ENCODE assay signal across 15 cellular contexts in the genomic region with DNA sequence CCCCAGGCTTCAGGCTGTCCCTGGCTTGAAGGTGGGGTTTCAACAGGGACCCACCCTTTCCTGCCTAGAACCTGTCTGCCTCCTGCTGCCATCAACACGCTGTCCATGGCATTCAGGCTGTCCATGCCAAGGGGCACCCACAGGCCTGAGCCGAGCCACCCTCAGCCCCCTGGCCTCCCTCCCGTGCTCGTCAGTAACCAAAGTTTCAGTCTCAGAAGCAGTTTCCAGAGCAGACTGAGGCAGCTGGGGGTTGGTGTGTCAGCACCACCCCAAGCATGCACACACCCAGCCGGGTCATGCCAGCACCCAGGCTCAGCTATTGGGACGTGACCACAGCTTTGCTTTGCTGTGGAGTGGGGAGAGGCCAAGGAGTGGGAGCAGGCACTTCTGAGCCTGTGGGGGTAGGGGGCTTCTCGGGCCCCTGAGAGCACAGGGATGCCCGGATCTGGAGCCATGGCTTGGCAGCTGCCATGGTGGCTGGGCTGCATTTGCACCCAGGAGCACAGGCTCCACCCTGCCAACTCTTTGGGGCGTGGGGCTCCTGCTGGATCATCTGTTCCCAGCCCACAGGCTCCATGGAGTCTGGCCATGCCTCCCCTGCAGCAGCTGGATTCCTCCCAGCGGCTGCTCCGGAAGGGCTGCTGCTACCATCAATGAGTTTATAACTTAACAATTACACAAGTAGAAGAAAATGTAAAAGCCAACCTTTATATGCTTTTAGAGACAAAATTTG.
"Had no signal": no experiment of that assay in that cellular context is flagged by ENCODE, and none has a peak within 500 bp of the region (broad histone marks: within the 10 kb centered on the region; RNA-seq: fewer than 3 reads in every experiment).

No MANE protein-coding gene starts in this region.

- H3K27ac ChIP-seq: breast epithelium, psoas muscle, stomach, thoracic aorta had no signal

- ATAC-seq: activated CD4-positive, CD25-positive, alpha-beta regulatory T cell treated with anti-CD3 and anti-CD28 coated beads, Interleukin-2, amount 50 U/mL, for 24 hours; esophagus mucosa; left colon; psoas muscle had no signal

- H3K36me3 ChIP-seq: breast epithelium, stomach, thoracic aorta had no signal

- H3K4me3 ChIP-seq: breast epithelium, psoas muscle, stomach, thoracic aorta had no signal

- H3K27me3 ChIP-seq: breast epithelium, stomach had no signal

- H3K4me1 ChIP-seq: breast epithelium, psoas muscle had no signal

- DNase-seq: activated CD4-positive, alpha-beta T cell treated with anti-CD3 and anti-CD28 coated beads, Interleukin-2, amount 50 U/mL, for 48 hours; activated gamma-delta T cell; activated naive CD8-positive, alpha-beta T cell treated with anti-CD3 and anti-CD28 coated beads, Interleukin-2, amount 10 ng/mL, durations not matched to agents 7 days and 5 days; activated T-cell treated with anti-CD3 and anti-CD28 coated beads, Interleukin-2, amount 50 U/mL, for 48 hours; foreskin fibroblast; left colon; mammary epithelial cell; psoas muscle; stimulated activated CD4-positive, alpha-beta T cell treated with anti-CD3 and anti-CD28 coated beads, Interleukin-4, amount 100 ng/mL, for 1 hour; stimulated activated CD8-positive, alpha-beta memory T cell treated with anti-CD3 and anti-CD28 coated beads, Interleukin-4, amount 100 ng/mL, for 48 hours; stomach had no signal

- H3K9me3 ChIP-seq: breast epithelium, psoas muscle, stomach, thoracic aorta had no signal
